2 cellular contexts compared by ENCODE assay signal in the genomic region with DNA sequence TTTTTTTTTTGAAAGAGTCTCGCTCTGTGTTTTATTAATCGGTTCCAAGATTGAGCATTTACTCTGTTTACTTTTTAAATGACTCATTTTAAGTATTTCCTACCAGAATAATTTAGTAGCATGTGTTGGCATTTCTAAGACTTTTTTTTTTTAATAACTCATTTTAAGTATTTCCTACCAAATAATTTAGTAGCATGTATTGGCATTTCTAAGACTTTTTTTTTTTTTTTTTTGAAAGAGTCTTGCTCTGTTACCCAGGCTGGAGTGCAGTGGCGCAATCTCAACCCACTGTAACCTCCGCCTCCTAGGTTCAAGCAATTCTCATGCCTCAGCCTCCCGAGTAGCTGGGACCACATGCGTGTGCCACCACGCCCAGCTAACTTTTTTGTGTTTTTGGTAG.
A peak's percentile ranks its signal among the peaks of the same experiment; 100 is the strongest.
TF ChIP-seq lines count a peak whose summit lies in the region.

No MANE protein-coding gene starts in this region.

TF ChIP-seq in IMR-90, 13 proteins besides CTCF, POLR2A, EP300 and RAD21:
- TF ChIP-seq FOS (IDR thresholded peaks at IDR 0.05; ENCODE audit: low read depth, low read length) = peak; percentile 23; the same call in 1 of the 2 replicates
- TF ChIP-seq CEBPB (IDR thresholded peaks at IDR 0.05; ENCODE audit: low read depth, low read length) = no peak

TF ChIP-seq in endothelial cell of umbilical vein, 7 proteins besides CTCF, POLR2A, EP300 and RAD21:
- TF ChIP-seq POLR2AphosphoS5 (IDR thresholded peaks at IDR 0.05; ENCODE audit: insufficient read depth, low read depth, low read length) (no peak), JUN (IDR thresholded peaks at IDR 0.05; ENCODE audit: borderline replicate concordance, insufficient read depth, insufficient read length, low read depth) (peak; percentile 26), MYC (IDR thresholded peaks at IDR 0.05; ENCODE audit: low read depth, low read length) (no peak), FOS (IDR thresholded peaks at IDR 0.05; ENCODE audit: borderline replicate concordance, insufficient read depth, low read length) (no peak)
- TF ChIP-seq, protein P1, sequence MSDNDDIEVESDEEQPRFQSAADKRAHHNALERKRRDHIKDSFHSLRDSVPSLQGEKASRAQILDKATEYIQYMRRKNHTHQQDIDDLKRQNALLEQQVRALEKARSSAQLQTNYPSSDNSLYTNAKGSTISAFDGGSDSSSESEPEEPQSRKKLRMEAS (IDR thresholded peaks at IDR 0.05; ENCODE audit: insufficient read depth, insufficient read length) = no peak
